In the genomic region with DNA sequence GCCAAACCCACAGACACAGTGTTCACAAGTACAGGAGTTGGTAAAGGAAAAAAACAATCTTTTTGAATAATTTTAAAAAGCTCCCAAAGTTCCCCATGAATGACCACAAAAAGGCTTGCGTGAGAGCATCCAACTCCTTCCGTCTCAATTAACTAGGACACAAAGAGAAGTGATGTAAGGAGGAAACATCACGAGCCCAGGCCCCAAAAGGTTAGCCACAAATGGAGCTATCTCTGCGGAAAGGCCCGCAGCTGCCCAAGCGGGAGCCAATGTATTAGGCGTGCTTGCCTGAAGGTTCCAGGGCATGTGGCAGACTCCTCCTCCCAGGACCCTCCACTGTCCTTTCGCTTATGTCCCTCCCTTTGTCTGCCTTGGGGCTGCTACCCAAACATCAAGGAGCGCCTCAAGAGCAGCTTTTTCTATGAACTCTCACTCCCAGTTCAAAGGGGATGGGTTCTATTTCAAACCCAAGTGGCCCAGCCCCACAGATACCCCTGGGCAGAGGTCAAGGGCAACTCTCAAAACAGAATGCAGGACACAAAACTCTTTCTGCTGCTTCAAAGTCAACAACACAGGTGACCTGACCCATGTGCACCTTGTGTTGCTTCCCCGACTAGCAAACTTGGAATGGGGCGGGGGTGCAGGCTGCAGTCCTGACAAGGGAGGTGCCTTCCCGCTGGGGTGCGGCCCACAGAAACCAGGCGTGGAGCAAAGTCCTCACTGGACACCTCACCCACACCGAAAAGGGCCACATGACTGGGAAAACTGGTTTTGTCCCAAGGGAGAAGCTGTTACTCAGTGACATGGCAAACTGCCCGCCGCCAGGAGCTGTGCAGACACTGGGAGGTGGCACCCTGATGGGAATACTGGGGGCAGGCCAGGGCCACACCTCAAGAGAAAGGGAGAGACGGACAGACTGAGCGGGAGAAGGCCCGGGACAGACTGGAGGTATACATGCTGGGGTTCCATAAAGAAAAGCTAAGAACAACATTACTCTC, we compare ENCODE assay signal across 9 cellular contexts.
DNase-seq lines count a peak whose midpoint lies in the region; ATAC-seq and TF ChIP-seq lines count a peak whose summit lies in the region.
"Had no signal": no experiment of that assay in that cellular context is flagged by ENCODE, and none has a peak within 500 bp of the region (broad histone marks: within the 10 kb centered on the region; RNA-seq: fewer than 3 reads in every experiment).

No MANE protein-coding gene starts in this region.

- H3K4me3 ChIP-seq in AG09309 (ENCODE audit: control insufficient read depth, low read depth, low read length), result no peak overlapping the region
- peak overlapping the region; percentile 10 for H3K4me3 ChIP-seq in mucosa of stomach (ENCODE audit: low read length)
- H3K4me3 ChIP-seq: SJSA1 had no signal

- no peak for TF ChIP-seq CTCF in AG09309 (IDR thresholded peaks at IDR 0.05; ENCODE audit: control insufficient read depth, insufficient read depth, low read depth, low read length, missing control alignments)

- H3K27me3 ChIP-seq in mucosa of stomach (ENCODE audit: control insufficient read depth, insufficient read depth, low read length), result no peaks in the 10 kb centered on the region
- H3K27me3 ChIP-seq: SJSA1 had no signal

- ATAC-seq in HG02870 (IDR thresholded peaks at IDR 0.05; ENCODE audit: unreplicated experiment) (no peak), GM18909 (IDR thresholded peaks at IDR 0.05; ENCODE audit: poor library complexity, unreplicated experiment) (no peak), HG03378 (IDR thresholded peaks at IDR 0.05; ENCODE audit: unreplicated experiment) (no peak)

- H3K4me1 ChIP-seq in mucosa of stomach (ENCODE audit: control insufficient read depth, insufficient read depth, low read length), result peaks cover 72% of the 10 kb centered on the region
- H3K4me1 ChIP-seq: SJSA1 had no signal

- DNase-seq in AG09309 (ENCODE audit: low read depth) (peak; percentile 46), NCI-H2107 treated with DMSO at 0.1 percent for 48 hours (lab: John Stamatoyannopoulos, UW; ENCODE audit: unreplicated experiment) (peak; percentile 31), caudate nucleus (lab: John Stamatoyannopoulos, UW) (no peak), activated gamma-delta T cell (lab: John Stamatoyannopoulos, UW) (no peak)

- H3K36me3 ChIP-seq in mucosa of stomach (ENCODE audit: control insufficient read depth, insufficient read depth, low read length), result peaks cover 10% of the 10 kb centered on the region

- H3K9me3 ChIP-seq in mucosa of stomach (ENCODE audit: control insufficient read depth, low read length), result no peaks in the 10 kb centered on the region
- H3K9me3 ChIP-seq: SJSA1 had no signal

- H3K9ac ChIP-seq in mucosa of stomach (ENCODE audit: low read length), result peak overlapping the region; percentile 68

- H3K27ac ChIP-seq in caudate nucleus (ENCODE audit: low read depth, low read length), result peak overlapping the region; percentile 78
- H3K27ac ChIP-seq: SJSA1 had no signal

Comparison
In these comparisons a context has a peak if more than half of its experiments do, and no peak if none do; other contexts are left out.
1. DNase-seq: peak in AG09309 (single experiment) and NCI-H2107 treated with DMSO at 0.1 percent for 48 hours (single experiment); none in caudate nucleus (0 of 61) and activated gamma-delta T cell (single experiment).